1 cellular context compared by ENCODE assay signal in the genomic region with DNA sequence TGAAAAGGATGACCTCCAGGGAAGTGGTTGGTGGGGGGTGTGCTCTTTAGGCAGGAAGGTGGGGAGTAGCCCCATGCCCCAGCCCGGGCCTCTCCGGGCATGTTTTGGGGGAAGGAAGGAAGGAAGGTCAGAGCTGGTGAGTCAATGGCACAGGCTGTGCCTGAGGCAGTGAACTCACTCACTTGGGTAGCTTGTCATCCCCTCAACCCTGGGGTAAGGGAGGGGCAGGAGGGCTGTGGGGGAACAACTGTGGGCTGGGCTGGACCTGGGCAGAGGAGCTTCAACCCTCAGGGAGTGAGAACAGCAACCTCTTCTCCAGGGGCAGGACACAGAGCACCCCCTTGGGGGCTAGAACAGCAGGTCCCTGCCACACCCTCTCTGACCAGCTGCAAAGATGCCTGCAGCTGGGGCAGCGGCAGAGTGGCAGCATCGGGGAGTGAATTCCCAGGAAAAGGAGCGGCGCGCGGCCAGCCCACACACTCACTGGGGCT.
TF ChIP-seq lines count a peak whose summit lies in the region.

No MANE protein-coding gene starts in this region.

TF ChIP-seq in SK-N-SH, 30 proteins besides CTCF, POLR2A, EP300 and RAD21 (continued from another document):
- no peak for TF ChIP-seq NRF1 (IDR thresholded peaks at IDR 0.05; ENCODE audit: low read depth, low read length)
